Comparison of ENCODE assay signal across 9 cellular contexts in genomic region chr6:99282479-99283062, GRCh38.
DNase-seq lines count a peak whose midpoint lies in the region; TF ChIP-seq lines count a peak whose summit lies in the region.
"Had no signal": no experiment of that assay in that cellular context is flagged by ENCODE, and none has a peak within 500 bp of the region (broad histone marks: within the 10 kb centered on the region; RNA-seq: fewer than 3 reads in every experiment).

No MANE protein-coding gene starts in this region.

- TF ChIP-seq CTCF in OCI-LY7 (conservative IDR thresholded peaks at IDR 0.05; ENCODE audit: low read length) (peak; percentile 73), foreskin fibroblast (IDR thresholded peaks at IDR 0.05; ENCODE audit: low read depth, low read length) (peak; percentile 47)

- DNase-seq in AML-193 (lab: John Stamatoyannopoulos, UW) (peak; percentile 32 to 40), H7 (peak; percentile 23), OCI-LY7 (ENCODE audit: low spot score) (peak; percentile 18), foreskin fibroblast (peak; percentile 3 to 35), ecto neural progenitor cell (ENCODE audit: low spot score) (no peak), DMS153 (lab: John Stamatoyannopoulos, UW) (no peak), GM19238 (ENCODE audit: insufficient read length, low spot score) (no peak)
- no peak for DNase-seq in activated CD4-positive, alpha-beta T cell treated with anti-CD3 and anti-CD28 coated beads for 48 hours
- DNase-seq: activated naive CD4-positive, alpha-beta T cell treated with anti-CD3 and anti-CD28 coated beads, Interleukin-2, amount 10 ng/mL, durations not matched to agents 7 days and 5 days had no signal

- H3K4me2 ChIP-seq in OCI-LY7 (ENCODE audit: low read length) = no peak overlapping the region

- H3K9me2 ChIP-seq in OCI-LY7 (ENCODE audit: insufficient read depth, low read length) = no peaks in the 10 kb centered on the region

- H3K27me3 ChIP-seq in H7 (ENCODE audit: control insufficient read depth, insufficient read depth, low read length) = no peaks in the 10 kb centered on the region

- POLR2A ChIA-PET in OCI-LY7 (lab: Charles Lee) = no interaction called here

- no peak overlapping the region for H3K4me3 ChIP-seq in H7 (ENCODE audit: insufficient read depth, low read depth, low read length)
- no peak overlapping the region for H3K4me3 ChIP-seq in OCI-LY7 (ENCODE audit: low read depth, low read length, poor library complexity, severe bottlenecking)
- no peak overlapping the region for H3K4me3 ChIP-seq in foreskin fibroblast (ENCODE audit: low read depth in 1 of 2, low read length in 2 of 2)

- H3K27ac ChIP-seq in OCI-LY7 (ENCODE audit: low read depth, low read length, poor library complexity, severe bottlenecking) = no peak overlapping the region

- CTCF ChIA-PET in OCI-LY7 (lab: Charles Lee; ENCODE audit: unreplicated experiment) = no interaction called here

- no peaks in the 10 kb centered on the region for H4K20me1 ChIP-seq in OCI-LY7 (ENCODE audit: insufficient read depth, low read length)

- H3K79me2 ChIP-seq in OCI-LY7 (ENCODE audit: insufficient read depth, low read depth, low read length) = no peaks in the 10 kb centered on the region

- H3K9me3 ChIP-seq in OCI-LY7 (ENCODE audit: low read length) = no peaks in the 10 kb centered on the region

- no peaks in the 10 kb centered on the region; the same call in 1 of the 2 replicates for H3K36me3 ChIP-seq in H7 (replicated peaks; ENCODE audit: control insufficient read depth, insufficient read depth, low read length)
- no peaks in the 10 kb centered on the region for H3K36me3 ChIP-seq in OCI-LY7 (ENCODE audit: insufficient read depth, low read length)

- no peak overlapping the region for H2AFZ ChIP-seq in OCI-LY7 (ENCODE audit: low read length)

- no TSS peak for BruUV-seq in OCI-LY7 (replicated peaks; lab: Mats Ljungman, UMichigan)

- intact Hi-C loops in OCI-LY7 (cut with micrococcal nuclease; ENCODE audit: unreplicated experiment) = no loop called here

- H3K4me1 ChIP-seq in OCI-LY7 (ENCODE audit: insufficient read depth, low read length, poor library complexity, severe bottlenecking) = no peaks in the 10 kb centered on the region

Comparison
In these comparisons a context has a peak if more than half of its experiments do, and no peak if none do; other contexts are left out.
1. DNase-seq: peak in AML-193 (2 of 2), H7 (single experiment), OCI-LY7 (single experiment) and foreskin fibroblast (2 of 2); none in ecto neural progenitor cell (single experiment), DMS153 (single experiment), activated CD4-positive, alpha-beta T cell treated with anti-CD3 and anti-CD28 coated beads for 48 hours (single experiment) and GM19238 (single experiment).